In genomic region chr4:72809208-72809607, GRCh38 we compare ENCODE assay signal across 24 cellular contexts.
"Had no signal": no experiment of that assay in that cellular context is flagged by ENCODE, and none has a peak within 500 bp of the region (broad histone marks: within the 10 kb centered on the region; RNA-seq: fewer than 3 reads in every experiment).

No MANE protein-coding gene starts in this region.

- ATAC-seq: activated CD4-positive, CD25-positive, alpha-beta regulatory T cell treated with anti-CD3 and anti-CD28 coated beads, Interleukin-2, amount 50 U/mL, for 24 hours; effector memory CD8-positive, alpha-beta T cell; left lobe of liver; lower lobe of right lung; naive thymus-derived CD4-positive, alpha-beta T cell; right lobe of liver; stimulated activated memory B cell treated with anti-CD40 and anti-IgM and Interleukin-4, amounts not matched to agents 10 μg/mL and 1 μg/mL and 100 μg/mL, for 72 hours had no signal

- DNase-seq: activated CD4-positive, alpha-beta memory T cell treated with anti-CD3 and anti-CD28 coated beads, Interleukin-2, amount 10 ng/mL, durations not matched to agents 7 days and 5 days; activated CD4-positive, alpha-beta T cell treated with anti-CD3 and anti-CD28 coated beads, Interleukin-2, amount 10 ng/mL, durations not matched to agents 24 days and 14 days; activated effector memory CD4-positive, alpha-beta T cell treated with anti-CD3 and anti-CD28 coated beads, Interleukin-2, amount 50 U/mL, for 16 hours; activated naive CD4-positive, alpha-beta T cell treated with anti-CD3 and anti-CD28 coated beads, Interleukin-2, amount 50 U/mL, for 16 hours; activated T-cell treated with anti-CD3 and anti-CD28 coated beads for 4 hours; aorta; central memory CD4-positive, alpha-beta T cell; colonic mucosa; dorsolateral prefrontal cortex; effector memory CD8-positive, alpha-beta T cell; esophagus squamous epithelium; foreskin fibroblast; lower lobe of right lung; naive thymus-derived CD4-positive, alpha-beta T cell; occipital lobe; right lobe of liver; small intestine; stimulated activated CD4-positive, alpha-beta T cell treated with anti-CD3 and anti-CD28 coated beads, Interleukin-2, amount 100 ng/mL, for 24 hours; stomach had no signal

- H3K4me3 ChIP-seq: colonic mucosa, dorsolateral prefrontal cortex, esophagus squamous epithelium, lower lobe of right lung, right lobe of liver, stomach, suprapubic skin, tibial nerve had no signal
